Comparison of ENCODE assay signal across 14 cellular contexts in genomic region chr1:156812293-156812990, GRCh38. TPM values are rescaled to one million over a fixed set of nuclear protein-coding genes. Genes with fewer than 3 reads are reported as not detected.
DNase-seq lines count a peak whose midpoint lies in the region; ATAC-seq and TF ChIP-seq lines count a peak whose summit lies in the region.
"Had no signal": no experiment of that assay in that cellular context is flagged by ENCODE, and none has a peak within 500 bp of the region (broad histone marks: within the 10 kb centered on the region; RNA-seq: fewer than 3 reads in every experiment).

No MANE protein-coding gene starts in this region.

- peaks cover 64% of the 10 kb centered on the region for H3K4me1 Mint-ChIP-seq in T-helper 2 cell treated with Interferon-gamma antibody and Interleukin-4, amounts not matched to agents 5 μg/mL and 100 μg/mL, for 36 hours (ENCODE audit: low read depth)
- peaks cover 16% of the 10 kb centered on the region for H3K4me1 Mint-ChIP-seq in Calu3 (ENCODE audit: low read depth, unreplicated experiment)
- H3K4me1 Mint-ChIP-seq in activated CD8-positive, alpha-beta T cell treated with anti-CD3 and anti-CD28 coated beads for 36 hours (ENCODE audit: low read depth), result peaks cover 61% of the 10 kb centered on the region

- H3K9me3 Mint-ChIP-seq in T-helper 2 cell treated with Interferon-gamma antibody and Interleukin-4, amounts not matched to agents 5 μg/mL and 100 μg/mL, for 36 hours, result no peaks in the 10 kb centered on the region
- H3K9me3 Mint-ChIP-seq in Calu3 (ENCODE audit: low read depth, unreplicated experiment), result no peaks in the 10 kb centered on the region
- no peaks in the 10 kb centered on the region for H3K9me3 Mint-ChIP-seq in activated CD8-positive, alpha-beta T cell treated with anti-CD3 and anti-CD28 coated beads for 36 hours

- peak overlapping the region; percentile 100 for H3K27ac Mint-ChIP-seq in T-helper 2 cell treated with Interferon-gamma antibody and Interleukin-4, amounts not matched to agents 5 μg/mL and 100 μg/mL, for 36 hours
- peak overlapping the region; percentile 12 for H3K27ac Mint-ChIP-seq in Calu3 (ENCODE audit: unreplicated experiment)
- peak overlapping the region; percentile 99 for H3K27ac Mint-ChIP-seq in activated CD8-positive, alpha-beta T cell treated with anti-CD3 and anti-CD28 coated beads for 36 hours

- peaks cover 59% of the 10 kb centered on the region for H3K36me3 Mint-ChIP-seq in T-helper 2 cell treated with Interferon-gamma antibody and Interleukin-4, amounts not matched to agents 5 μg/mL and 100 μg/mL, for 36 hours (ENCODE audit: low read depth)
- peaks cover 7% of the 10 kb centered on the region for H3K36me3 Mint-ChIP-seq in Calu3 (ENCODE audit: insufficient read depth, unreplicated experiment)
- H3K36me3 Mint-ChIP-seq in activated CD8-positive, alpha-beta T cell treated with anti-CD3 and anti-CD28 coated beads for 36 hours (ENCODE audit: low read depth), result peaks cover 91% of the 10 kb centered on the region

- H3K4me3 Mint-ChIP-seq in T-helper 2 cell treated with Interferon-gamma antibody and Interleukin-4, amounts not matched to agents 5 μg/mL and 100 μg/mL, for 36 hours, result peak overlapping the region; percentile 93
- H3K4me3 Mint-ChIP-seq in Calu3 (ENCODE audit: low read depth, unreplicated experiment), result no peak overlapping the region
- peak overlapping the region; percentile 94 for H3K4me3 Mint-ChIP-seq in activated CD8-positive, alpha-beta T cell treated with anti-CD3 and anti-CD28 coated beads for 36 hours

- H3K27me3 Mint-ChIP-seq in T-helper 2 cell treated with Interferon-gamma antibody and Interleukin-4, amounts not matched to agents 5 μg/mL and 100 μg/mL, for 36 hours (ENCODE audit: low read depth), result no peaks in the 10 kb centered on the region
- peaks cover 34% of the 10 kb centered on the region for H3K27me3 Mint-ChIP-seq in Calu3 (ENCODE audit: unreplicated experiment)
- H3K27me3 Mint-ChIP-seq in activated CD8-positive, alpha-beta T cell treated with anti-CD3 and anti-CD28 coated beads for 36 hours, result no peaks in the 10 kb centered on the region

- TF ChIP-seq CTCF in Calu3 (IDR thresholded peaks at IDR 0.05; ENCODE audit: unreplicated experiment), result no peak
- TF ChIP-seq CTCF in activated CD8-positive, alpha-beta T cell treated with anti-CD3 and anti-CD28 coated beads for 36 hours (IDR thresholded peaks at IDR 0.05), result no peak

- CTCF ChIA-PET in Calu3 (lab: Charles Lee), result interaction anchor here (1.6 kb wide), 1 partner anchor 78 kb away, joined by 3 read pairs; no protein-coding TSS in a partner anchor
- CTCF ChIA-PET in activated CD8-positive, alpha-beta T cell treated with anti-CD3 and anti-CD28 coated beads for 36 hours (lab: Charles Lee), result interaction anchor here (0.8 to 12.8 kb wide), 9 partner anchors 12 to 123 kb away, joined by 3 to 121 read pairs (median 6); partner anchors contain the start of genes INSRR and NTRK1

- POLR2A ChIA-PET in activated CD8-positive, alpha-beta T cell treated with anti-CD3 and anti-CD28 coated beads for 36 hours (lab: Charles Lee), result interaction anchor here (0.9 to 3.3 kb wide), 5 partner anchors 9 to 45 kb away, joined by 3 to 21 read pairs (median 4); partner anchors contain the start of gene PRCC

- ATAC-seq in activated CD8-positive, alpha-beta T cell treated with anti-CD3 and anti-CD28 coated beads for 36 hours, result no peak
- no peak for ATAC-seq in GM21381 (IDR thresholded peaks at IDR 0.05; ENCODE audit: unreplicated experiment)
- ATAC-seq in GM18858 (IDR thresholded peaks at IDR 0.05; ENCODE audit: unreplicated experiment), result no peak

- no peak for DNase-seq in T-helper 2 cell treated with Interferon-gamma antibody and Interleukin-4, amounts not matched to agents 5 μg/mL and 100 μg/mL, for 36 hours (ENCODE audit: low spot score)
- no peak for DNase-seq in T-helper 2 cell
- DNase-seq in Calu3, result no peak
- DNase-seq in activated CD8-positive, alpha-beta T cell treated with anti-CD3 and anti-CD28 coated beads for 36 hours, result no peak
- peak; percentile 27 for DNase-seq in kidney tubule cell (ENCODE audit: low spot score)
- no peak for DNase-seq in hippocampal formation (lab: John Stamatoyannopoulos, UW)
- DNase-seq: 8988T, testis had no signal

- intact Hi-C loops in Calu3 (cut with micrococcal nuclease; ENCODE audit: unreplicated experiment), result no loop called here
- intact Hi-C loops in activated CD8-positive, alpha-beta T cell treated with anti-CD3 and anti-CD28 coated beads for 36 hours (cut with micrococcal nuclease), result loop anchor here (5.0 kb wide), 1 partner anchor 85 kb away; the partner anchor contains the start of genes ISG20L2 and METTL25B

- no TSS peak for BruUV-seq in Calu3 (replicated peaks; lab: Mats Ljungman, UMichigan)

RNA-seq across cellular contexts. Expression of gene SH2D2A, which starts 4.2 kb away (rescaled TPM):
- total RNA-seq in Calu3 (2022), result 2.9 and 3.1 TPM in 2 replicates
- total RNA-seq in activated CD8-positive, alpha-beta T cell treated with anti-CD3 and anti-CD28 coated beads for 36 hours, result 100 to 1,000 TPM; 297 to 315 TPM
- total RNA-seq: myocyte, SK-MEL-5 had no signal

RNA-seq across cellular contexts. Expression of gene PRCC, which starts 45.1 kb away (rescaled TPM):
- 72.8 and 80.4 TPM in 2 replicates for total RNA-seq in Calu3 (2022)
- total RNA-seq in activated CD8-positive, alpha-beta T cell treated with anti-CD3 and anti-CD28 coated beads for 36 hours, result 10 to 100 TPM; 69.8 to 70.6 TPM

RNA-seq across cellular contexts. Expression of gene INSRR, which starts 46.5 kb away (rescaled TPM):
- total RNA-seq in Calu3 (2022), result not detected in 2 replicates
- under 1 TPM; 0.47 to 0.54 TPM for total RNA-seq in activated CD8-positive, alpha-beta T cell treated with anti-CD3 and anti-CD28 coated beads for 36 hours
- total RNA-seq: hepatocyte, liver, SK-MEL-5 had no signal

RNA-seq across cellular contexts. Expression of gene NTRK1, which starts 48.2 kb away (rescaled TPM):
- total RNA-seq in Calu3 (2022), result not detected in 2 replicates
- 10 to 100 TPM; 23.5 to 25.9 TPM for total RNA-seq in activated CD8-positive, alpha-beta T cell treated with anti-CD3 and anti-CD28 coated beads for 36 hours

Comparison
In these comparisons a context has a peak if more than half of its experiments do, and no peak if none do; other contexts are left out.
1. H3K27ac Mint-ChIP-seq: peak in every context shown above with its lines; median percentile 100 in T-helper 2 cell treated with Interferon-gamma antibody and Interleukin-4, amounts not matched to agents 5 μg/mL and 100 μg/mL, for 36 hours; 99 in activated CD8-positive, alpha-beta T cell treated with anti-CD3 and anti-CD28 coated beads for 36 hours; 12 in Calu3.
2. RNA of gene SH2D2A, which starts 4.2 kb away (total RNA-seq): 297 to 315 TPM in activated CD8-positive, alpha-beta T cell treated with anti-CD3 and anti-CD28 coated beads for 36 hours; 2.9 to 3.1 TPM in Calu3; every median in the first group is over 10 times any median in the second.